In the genomic region with DNA sequence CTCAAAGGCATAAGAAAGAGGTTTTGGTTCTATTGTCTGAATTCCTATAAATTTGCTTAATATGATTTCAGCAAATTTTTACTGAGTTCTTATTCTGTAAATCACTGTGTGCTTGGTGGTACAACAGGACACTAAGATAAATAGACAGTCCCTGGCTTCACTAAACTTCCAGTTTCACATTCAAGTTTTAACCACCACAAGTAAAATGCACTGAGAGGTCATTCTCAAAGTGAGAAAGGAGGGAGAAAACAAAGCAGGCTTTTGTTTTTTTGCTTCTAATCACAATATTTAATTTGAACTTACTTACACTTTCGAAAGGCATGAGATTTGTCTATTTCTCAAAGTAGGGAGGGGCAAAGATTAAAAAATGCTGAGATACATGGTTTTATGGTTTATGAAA, we compare ENCODE assay signal across 18 cellular contexts.
DNase-seq lines count a peak whose midpoint lies in the region; ATAC-seq lines count a peak whose summit lies in the region.
"Had no signal": no experiment of that assay in that cellular context is flagged by ENCODE, and none has a peak within 500 bp of the region (broad histone marks: within the 10 kb centered on the region; RNA-seq: fewer than 3 reads in every experiment).

No MANE protein-coding gene starts in this region.

- H3K4me3 Mint-ChIP-seq in stimulated activated naive B cell treated with anti-CD40 and anti-IgM and Interleukin-4, amounts not matched to agents 10 μg/mL and 1 μg/mL and 100 μg/mL, for 72 hours, result no peak overlapping the region
- H3K4me3 Mint-ChIP-seq: naive thymus-derived CD8-positive, alpha-beta T cell; stimulated activated effector memory CD8-positive, alpha-beta T cell treated with anti-CD3 and anti-CD28 coated beads, Interleukin-12 subunit alpha, Interleukin-12 subunit beta, amount 100 ng/mL, for 72 hours had no signal

- ATAC-seq in GM18498 (IDR thresholded peaks at IDR 0.05; ENCODE audit: unreplicated experiment) (peak; percentile 80), GM19351 (IDR thresholded peaks at IDR 0.05; ENCODE audit: unreplicated experiment) (peak; percentile 74), HG02885 (IDR thresholded peaks at IDR 0.05; ENCODE audit: poor library complexity, unreplicated experiment) (peak; percentile 80), HG03521 (IDR thresholded peaks at IDR 0.05; ENCODE audit: unreplicated experiment) (peak; percentile 58)
- no peak for ATAC-seq in stimulated activated naive B cell treated with anti-CD40 and anti-IgM and Interleukin-4, amounts not matched to agents 10 μg/mL and 1 μg/mL and 100 μg/mL, for 72 hours (replicated peaks)
- ATAC-seq: naive thymus-derived CD8-positive, alpha-beta T cell; right cardiac atrium; stimulated activated effector memory CD8-positive, alpha-beta T cell treated with anti-CD3 and anti-CD28 coated beads, Interleukin-12 subunit alpha, Interleukin-12 subunit beta, amount 100 ng/mL, for 72 hours had no signal

- no peak overlapping the region for H3K27ac Mint-ChIP-seq in stimulated activated naive B cell treated with anti-CD40 and anti-IgM and Interleukin-4, amounts not matched to agents 10 μg/mL and 1 μg/mL and 100 μg/mL, for 72 hours
- H3K27ac Mint-ChIP-seq: stimulated activated effector memory CD8-positive, alpha-beta T cell treated with anti-CD3 and anti-CD28 coated beads, Interleukin-12 subunit alpha, Interleukin-12 subunit beta, amount 100 ng/mL, for 72 hours had no signal

- peaks cover 3 to 5% of the 10 kb centered on the region in 2 donors for H3K36me3 Mint-ChIP-seq in stimulated activated naive B cell treated with anti-CD40 and anti-IgM and Interleukin-4, amounts not matched to agents 10 μg/mL and 1 μg/mL and 100 μg/mL, for 72 hours

- H3K27me3 Mint-ChIP-seq in stimulated activated naive B cell treated with anti-CD40 and anti-IgM and Interleukin-4, amounts not matched to agents 10 μg/mL and 1 μg/mL and 100 μg/mL, for 72 hours, result no peaks in the 10 kb centered on the region
- H3K27me3 Mint-ChIP-seq: naive thymus-derived CD8-positive, alpha-beta T cell had no signal

- H3K4me1 Mint-ChIP-seq in stimulated activated naive B cell treated with anti-CD40 and anti-IgM and Interleukin-4, amounts not matched to agents 10 μg/mL and 1 μg/mL and 100 μg/mL, for 72 hours, result peaks cover 4 to 6% of the 10 kb centered on the region in 2 donors

- no peaks in the 10 kb centered on the region for H3K9me3 Mint-ChIP-seq in stimulated activated naive B cell treated with anti-CD40 and anti-IgM and Interleukin-4, amounts not matched to agents 10 μg/mL and 1 μg/mL and 100 μg/mL, for 72 hours
- H3K9me3 Mint-ChIP-seq: naive thymus-derived CD8-positive, alpha-beta T cell; stimulated activated effector memory CD8-positive, alpha-beta T cell treated with anti-CD3 and anti-CD28 coated beads, Interleukin-12 subunit alpha, Interleukin-12 subunit beta, amount 100 ng/mL, for 72 hours had no signal

- no peak for DNase-seq in NCI-H526 treated with DMSO at 0.1 percent for 48 hours (lab: John Stamatoyannopoulos, UW)
- no peak for DNase-seq in H4 (ENCODE audit: low spot score)
- DNase-seq in stimulated activated naive B cell treated with anti-CD40 and anti-IgM and Interleukin-4, amounts not matched to agents 10 μg/mL and 1 μg/mL and 100 μg/mL, for 72 hours, result no peak
- DNase-seq in NCI-H2029 (lab: John Stamatoyannopoulos, UW), result no peak
- DNase-seq: activated CD4-positive, CD25-positive, alpha-beta regulatory T cell; GM23248; hypothalamus; left ventricle myocardium inferior; naive thymus-derived CD8-positive, alpha-beta T cell; NCI-H2171; right cardiac atrium; SK-N-SH; stimulated activated CD4-positive, alpha-beta T cell treated with anti-CD3 and anti-CD28 coated beads, Interleukin-2, amount 100 ng/mL, for 48 hours had no signal

Comparison
In these comparisons a context has a peak if more than half of its experiments do, and no peak if none do; other contexts are left out.
1. ATAC-seq: peak in GM18498 (single experiment), GM19351 (single experiment), HG02885 (single experiment) and HG03521 (single experiment); none in stimulated activated naive B cell treated with anti-CD40 and anti-IgM and Interleukin-4, amounts not matched to agents 10 μg/mL and 1 μg/mL and 100 μg/mL, for 72 hours (0 of 2).